9 cellular contexts compared by ENCODE assay signal in the genomic region with DNA sequence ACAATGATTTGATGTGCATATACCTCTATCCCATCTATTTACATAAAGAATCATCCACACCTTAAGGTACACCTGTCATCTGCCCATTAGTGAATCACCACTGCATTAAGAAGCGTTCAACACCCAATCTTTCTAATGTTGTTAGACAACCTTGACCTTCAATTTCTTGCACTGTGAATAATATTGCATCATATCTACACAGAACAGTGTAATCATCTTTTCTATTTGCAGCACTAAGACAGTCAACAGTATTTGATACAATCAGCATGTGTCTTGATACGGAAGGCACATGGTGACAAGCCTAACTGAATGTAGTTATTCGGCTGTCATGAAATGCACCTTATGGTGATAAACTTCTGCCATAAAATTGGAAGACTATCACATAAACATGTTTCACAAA.
"Had no signal": no experiment of that assay in that cellular context is flagged by ENCODE, and none has a peak within 500 bp of the region (broad histone marks: within the 10 kb centered on the region; RNA-seq: fewer than 3 reads in every experiment).

No MANE protein-coding gene starts in this region.

- H3K27ac ChIP-seq: KMS-11 had no signal

- H3K4me3 ChIP-seq: GM23338, HAP-1 had no signal

- FAIRE-seq: H1, H54, HTR-8/SVneo had no signal

- H3K9ac ChIP-seq: KMS-11 had no signal

- H3K4me1 ChIP-seq: HAP-1 had no signal

- DNase-seq: Karpas-422, KBM-7 had no signal

- H2AFZ ChIP-seq: GM23338 had no signal

- ATAC-seq: GM23338, HCT116 had no signal

- H3K9me3 ChIP-seq: HAP-1 had no signal

- H3K4me2 ChIP-seq: GM23338, KMS-11 had no signal

- H3K36me3 ChIP-seq: HAP-1 had no signal
